11 cellular contexts compared by ENCODE assay signal in genomic region chr6:98839788-98840361, GRCh38. TPM values are rescaled to one million over a fixed set of nuclear protein-coding genes. Genes with fewer than 3 reads are reported as not detected.
DNase-seq lines count a peak whose midpoint lies in the region; ATAC-seq and TF ChIP-seq lines count a peak whose summit lies in the region.
"Had no signal": no experiment of that assay in that cellular context is flagged by ENCODE, and none has a peak within 500 bp of the region (broad histone marks: within the 10 kb centered on the region; RNA-seq: fewer than 3 reads in every experiment).

No MANE protein-coding gene starts in this region.

- peaks cover 87% of the 10 kb centered on the region for H3K27me3 Mint-ChIP-seq in MCF 10A (ENCODE audit: insufficient read depth, unreplicated experiment)

- no TSS peak for BruUV-seq in MCF 10A (replicated peaks; lab: Mats Ljungman, UMichigan)

- no peak for TF ChIP-seq POLR2A in breast epithelium (IDR thresholded peaks at IDR 0.05)
- no peak for TF ChIP-seq POLR2A in tibial nerve (IDR thresholded peaks at IDR 0.05)

- H3K4me3 ChIP-seq in breast epithelium, result no peak overlapping the region
- H3K4me3 ChIP-seq in fibroblast of the aortic adventitia (ENCODE audit: low read depth, low read length), result no peak overlapping the region
- no peak overlapping the region for H3K4me3 ChIP-seq in tibial nerve
- H3K4me3 ChIP-seq: SJSA1 had no signal

- TF ChIP-seq CTCF in MCF 10A (IDR thresholded peaks at IDR 0.05; ENCODE audit: unreplicated experiment), result peak; percentile 30
- no peak for TF ChIP-seq CTCF in breast epithelium (IDR thresholded peaks at IDR 0.05)
- TF ChIP-seq CTCF in fibroblast of the aortic adventitia (IDR thresholded peaks at IDR 0.05; ENCODE audit: insufficient read depth, low read length), result peak; percentile 43
- TF ChIP-seq CTCF in tibial nerve (IDR thresholded peaks at IDR 0.05), result peak in 4 of 5 experiments; percentile 21 to 38 (median 24)

- H3K27ac Mint-ChIP-seq in MCF 10A (ENCODE audit: low read depth, unreplicated experiment), result no peak overlapping the region
- H3K27ac Mint-ChIP-seq: activated naive CD8-positive, alpha-beta T cell treated with anti-CD3 and anti-CD28 coated beads, Interleukin-2, amount 10 ng/mL, durations not matched to agents 7 days and 5 days; mesothelial cell of epicardium had no signal

- H3K9me3 ChIP-seq in breast epithelium (no peaks in the 10 kb centered on the region), tibial nerve (no peaks in the 10 kb centered on the region)
- H3K9me3 ChIP-seq: SJSA1 had no signal

- H3K27ac ChIP-seq in breast epithelium (no peak overlapping the region), tibial nerve (peak overlapping the region in 2 of 4 donors; percentile 48 to 87)
- H3K27ac ChIP-seq: SJSA1 had no signal

- peaks cover 6% of the 10 kb centered on the region for H3K4me1 Mint-ChIP-seq in MCF 10A (ENCODE audit: insufficient read depth, unreplicated experiment)

- no peak overlapping the region for H3K4me3 Mint-ChIP-seq in MCF 10A (ENCODE audit: unreplicated experiment)
- H3K4me3 Mint-ChIP-seq: activated naive CD8-positive, alpha-beta T cell treated with anti-CD3 and anti-CD28 coated beads, Interleukin-2, amount 10 ng/mL, durations not matched to agents 7 days and 5 days; mesothelial cell of epicardium had no signal

- ATAC-seq in HG02885 (IDR thresholded peaks at IDR 0.05; ENCODE audit: poor library complexity, unreplicated experiment), result no peak

- H3K4me1 ChIP-seq in breast epithelium, result peaks cover 7 to 14% of the 10 kb centered on the region in 2 donors
- peaks cover 0 to 47% (median 13%) of the 10 kb centered on the region in 4 donors for H3K4me1 ChIP-seq in tibial nerve

- H3K36me3 Mint-ChIP-seq in MCF 10A (ENCODE audit: insufficient read depth, unreplicated experiment), result no peaks in the 10 kb centered on the region
- H3K36me3 Mint-ChIP-seq: mesothelial cell of epicardium had no signal

- H3K36me3 ChIP-seq in breast epithelium, result no peaks in the 10 kb centered on the region
- no peaks in the 10 kb centered on the region for H3K36me3 ChIP-seq in tibial nerve
- H3K36me3 ChIP-seq: SJSA1 had no signal

- POLR2A ChIA-PET in MCF 10A (lab: Yijun Ruan, JAX), result no interaction called here

- intact Hi-C loops in MCF 10A (cut with micrococcal nuclease) (loop anchor here (10.0 kb wide), 1 partner anchor 895 kb away; no protein-coding TSS in a partner anchor), breast epithelium (cut with DNase I; ENCODE audit: low total_unique reads) (no loop called here)

- no peaks in the 10 kb centered on the region for H3K9me3 Mint-ChIP-seq in MCF 10A (ENCODE audit: unreplicated experiment)
- H3K9me3 Mint-ChIP-seq: activated naive CD8-positive, alpha-beta T cell treated with anti-CD3 and anti-CD28 coated beads, Interleukin-2, amount 10 ng/mL, durations not matched to agents 7 days and 5 days; mesothelial cell of epicardium had no signal

- H3K27me3 ChIP-seq in breast epithelium (peaks cover 13 to 99% of the 10 kb centered on the region in 2 donors), tibial nerve (peaks cover 2 to 94% of the 10 kb centered on the region in 2 donors)

- 22 to 30% methylated on average over 5 of the region's 5 CpGs for WGBS in tibial nerve, 2 donors

- CTCF ChIA-PET in MCF 10A (lab: Yijun Ruan, JAX), result no interaction called here

- TF ChIP-seq EP300 in tibial nerve (IDR thresholded peaks at IDR 0.05), result no peak

- DNase-seq in MCF 10A (ENCODE audit: unreplicated experiment), result no peak
- no peak for DNase-seq in breast epithelium (ENCODE audit: low spot score in 2 of 2)
- DNase-seq in OCI-M1 (lab: John Stamatoyannopoulos, UW), result peak; percentile 79
- peak; percentile 29 for DNase-seq in fibroblast of the aortic adventitia (ENCODE audit: low read depth)
- DNase-seq in tibial nerve (ENCODE audit: low spot score in 2 of 2), result no peak
- no peak for DNase-seq in NK-92 (lab: John Stamatoyannopoulos, UW; ENCODE audit: unreplicated experiment)
- DNase-seq in middle frontal gyrus (ENCODE audit: extremely low spot score, low spot score), result no peak
- DNase-seq: activated naive CD8-positive, alpha-beta T cell treated with anti-CD3 and anti-CD28 coated beads, Interleukin-2, amount 10 ng/mL, durations not matched to agents 7 days and 5 days had no signal

RNA-seq across cellular contexts. Expression of gene POU3F2, which starts 5.5 kb away (rescaled TPM):
- total RNA-seq in MCF 10A (2022) (not detected in 2 replicates), breast epithelium (not detected), fibroblast of the aortic adventitia (ENCODE audit: low replicate concordance) (not detected in 2 replicates), tibial nerve (1 to 10 TPM; 1.8 to 4.4 (median 3.6) TPM)
- total RNA-seq: activated naive CD8-positive, alpha-beta T cell treated with anti-CD3 and anti-CD28 coated beads, Interleukin-2, amount 10 ng/mL, durations not matched to agents 7 days and 5 days; mesothelial cell of epicardium; SJSA1 had no signal

Comparison
In these comparisons a context has a peak if more than half of its experiments do, and no peak if none do; other contexts are left out.
1. CTCF ChIP-seq: peak in MCF 10A (single experiment), fibroblast of the aortic adventitia (single experiment) and tibial nerve (4 of 5); none in breast epithelium (0 of 3).
2. DNase-seq: peak in OCI-M1 (single experiment) and fibroblast of the aortic adventitia (single experiment); none in MCF 10A (single experiment), breast epithelium (0 of 2), tibial nerve (0 of 2), NK-92 (single experiment) and middle frontal gyrus (single experiment).